26 cellular contexts compared by ENCODE assay signal in genomic region chr15:66613743-66614142, GRCh38. TPM values are rescaled to one million over a fixed set of nuclear protein-coding genes. Genes with fewer than 3 reads are reported as not detected.
DNase-seq lines count a peak whose midpoint lies in the region; ATAC-seq, FAIRE-seq and TF ChIP-seq lines count a peak whose summit lies in the region.
"Had no signal": no experiment of that assay in that cellular context is flagged by ENCODE, and none has a peak within 500 bp of the region (broad histone marks: within the 10 kb centered on the region; RNA-seq: fewer than 3 reads in every experiment).

No MANE protein-coding gene starts in this region.

- peak; percentile 20 for FAIRE-seq in urothelium cell line (lab: Jason Lieb, UNC)
- FAIRE-seq: islet of Langerhans had no signal

- peaks cover 27% of the 10 kb centered on the region for H3K4me1 Mint-ChIP-seq in activated naive CD4-positive, alpha-beta T cell treated with anti-CD3 and anti-CD28 coated beads, Interleukin-2, amount 10 ng/mL, durations not matched to agents 7 days and 5 days
- H3K4me1 Mint-ChIP-seq in activated T-helper 1 cell treated with anti-CD3 and anti-CD28 coated beads, Interleukin-12 subunit alpha, Interleukin-12 subunit beta, Interleukin-2, Interleukin-4 antibody, amounts not matched to agents 30 ng/mL and 10 ng/mL and 1 ng/mL, durations not matched to agents 14 hours and 24 hours and 36 hours (ENCODE audit: low read depth), result no peaks in the 10 kb centered on the region
- H3K4me1 Mint-ChIP-seq in memory B cell, result peaks cover 18% of the 10 kb centered on the region

- no peak overlapping the region for H3K4me3 ChIP-seq in gastrocnemius medialis
- H3K4me3 ChIP-seq: cardiac muscle cell, GM23248, SJSA1, vagina had no signal

- TF ChIP-seq POLR2A in gastrocnemius medialis (IDR thresholded peaks at IDR 0.05), result no peak

- peaks cover 2% of the 10 kb centered on the region for H3K9me3 Mint-ChIP-seq in activated naive CD4-positive, alpha-beta T cell treated with anti-CD3 and anti-CD28 coated beads, Interleukin-2, amount 10 ng/mL, durations not matched to agents 7 days and 5 days
- no peaks in the 10 kb centered on the region for H3K9me3 Mint-ChIP-seq in activated T-helper 1 cell treated with anti-CD3 and anti-CD28 coated beads, Interleukin-12 subunit alpha, Interleukin-12 subunit beta, Interleukin-2, Interleukin-4 antibody, amounts not matched to agents 30 ng/mL and 10 ng/mL and 1 ng/mL, durations not matched to agents 14 hours and 24 hours and 36 hours
- H3K9me3 Mint-ChIP-seq in memory B cell, result no peaks in the 10 kb centered on the region
- H3K9me3 Mint-ChIP-seq: activated B cell treated with CpG ODN at 0.5 μM for 24 hours had no signal

- H3K4me1 ChIP-seq in gastrocnemius medialis, result peaks cover 0 to under 1% of the 10 kb centered on the region in 2 donors
- H3K4me1 ChIP-seq: foreskin keratinocyte had no signal

- no peak overlapping the region for H3K27ac ChIP-seq in gastrocnemius medialis
- H3K27ac ChIP-seq: C4-2B, cardiac muscle cell, foreskin keratinocyte, GM23248, SJSA1, vagina had no signal

- no peak for DNase-seq in activated naive CD4-positive, alpha-beta T cell treated with anti-CD3 and anti-CD28 coated beads, Interleukin-2, amount 10 ng/mL, durations not matched to agents 7 days and 5 days
- DNase-seq in activated naive CD4-positive, alpha-beta T cell treated with Interleukin-2 at 50 U/mL for 16 hours, result no peak
- DNase-seq in activated T-helper 1 cell treated with anti-CD3 and anti-CD28 coated beads, Interleukin-12 subunit alpha, Interleukin-12 subunit beta, Interleukin-2, Interleukin-4 antibody, amounts not matched to agents 30 ng/mL and 10 ng/mL and 1 ng/mL, durations not matched to agents 14 hours and 24 hours and 36 hours (ENCODE audit: low spot score), result no peak
- no peak for DNase-seq in memory B cell (ENCODE audit: low spot score in 2 of 2)
- DNase-seq in urothelium cell line (ENCODE audit: low spot score), result no peak
- no peak for DNase-seq in gastrocnemius medialis
- no peak for DNase-seq in activated T-cell treated with anti-CD3 and anti-CD28 coated beads, Interleukin-2, amount 50 U/mL, for 48 hours
- DNase-seq: activated B cell treated with CpG ODN at 0.5 μM for 24 hours, erythroblast, foreskin keratinocyte, GM23248, hypothalamus, NCI-H1930, NCI-H226, NCI-H774, right cardiac atrium, substantia nigra had no signal

- ATAC-seq in memory B cell (ENCODE audit: low read depth), result peak; percentile 41
- no peak for ATAC-seq in gastrocnemius medialis
- ATAC-seq in HG03439 (IDR thresholded peaks at IDR 0.05; ENCODE audit: unreplicated experiment), result no peak
- ATAC-seq: foreskin keratinocyte, right cardiac atrium had no signal

- peak overlapping the region; percentile 76 for H3K27ac Mint-ChIP-seq in activated naive CD4-positive, alpha-beta T cell treated with anti-CD3 and anti-CD28 coated beads, Interleukin-2, amount 10 ng/mL, durations not matched to agents 7 days and 5 days
- peak overlapping the region; percentile 52 for H3K27ac Mint-ChIP-seq in activated T-helper 1 cell treated with anti-CD3 and anti-CD28 coated beads, Interleukin-12 subunit alpha, Interleukin-12 subunit beta, Interleukin-2, Interleukin-4 antibody, amounts not matched to agents 30 ng/mL and 10 ng/mL and 1 ng/mL, durations not matched to agents 14 hours and 24 hours and 36 hours
- H3K27ac Mint-ChIP-seq in memory B cell, result no peak overlapping the region
- H3K27ac Mint-ChIP-seq: activated B cell treated with CpG ODN at 0.5 μM for 24 hours; T-helper 1 cell treated with Interleukin-12 subunit alpha and Interleukin-12 subunit beta and Interleukin-4 antibody, amounts not matched to agents 30 μg/mL and 1 μg/mL, for 36 hours had no signal

- H3K27me3 Mint-ChIP-seq in activated naive CD4-positive, alpha-beta T cell treated with anti-CD3 and anti-CD28 coated beads, Interleukin-2, amount 10 ng/mL, durations not matched to agents 7 days and 5 days, result peaks cover 38% of the 10 kb centered on the region
- H3K27me3 Mint-ChIP-seq in activated T-helper 1 cell treated with anti-CD3 and anti-CD28 coated beads, Interleukin-12 subunit alpha, Interleukin-12 subunit beta, Interleukin-2, Interleukin-4 antibody, amounts not matched to agents 30 ng/mL and 10 ng/mL and 1 ng/mL, durations not matched to agents 14 hours and 24 hours and 36 hours (ENCODE audit: insufficient read depth), result peaks cover 2% of the 10 kb centered on the region
- peaks cover 5% of the 10 kb centered on the region for H3K27me3 Mint-ChIP-seq in memory B cell
- H3K27me3 Mint-ChIP-seq: activated B cell treated with CpG ODN at 0.5 μM for 24 hours had no signal

- in situ Hi-C loops in gastrocnemius medialis (cut with MboI; ENCODE audit: low sequenced_read_pairs in 4 of 4), result loop anchor here in 2 of 4 donors (10.0 to 25.0 kb wide), 2 partner anchors 161 to 174 kb away; no protein-coding TSS in a partner anchor

- intact Hi-C loops in activated T-helper 1 cell treated with anti-CD3 and anti-CD28 coated beads, Interleukin-12 subunit alpha, Interleukin-12 subunit beta, Interleukin-2, Interleukin-4 antibody, amounts not matched to agents 30 ng/mL and 10 ng/mL and 1 ng/mL, durations not matched to agents 14 hours and 24 hours and 36 hours (cut with micrococcal nuclease), result no loop called here
- intact Hi-C loops in gastrocnemius medialis (cut with DNase I; ENCODE audit: low total_unique reads), result no loop called here

- CTCF ChIA-PET in activated naive CD4-positive, alpha-beta T cell treated with anti-CD3 and anti-CD28 coated beads, Interleukin-2, amount 10 ng/mL, durations not matched to agents 7 days and 5 days (lab: Charles Lee), result interaction anchor here (0.7 to 3.4 kb wide), 3 partner anchors 9 to 290 kb away, joined by 3 to 16 read pairs (median 5); no protein-coding TSS in a partner anchor

- no peaks in the 10 kb centered on the region for H3K36me3 ChIP-seq in gastrocnemius medialis
- H3K36me3 ChIP-seq: cardiac muscle cell, SJSA1, vagina had no signal

- no peaks in the 10 kb centered on the region for H3K9me3 ChIP-seq in gastrocnemius medialis
- H3K9me3 ChIP-seq: SJSA1, vagina had no signal

- H3K27me3 ChIP-seq in gastrocnemius medialis, result no peaks in the 10 kb centered on the region
- H3K27me3 ChIP-seq: cardiac muscle cell, SJSA1, vagina had no signal

- H3K4me3 Mint-ChIP-seq in activated naive CD4-positive, alpha-beta T cell treated with anti-CD3 and anti-CD28 coated beads, Interleukin-2, amount 10 ng/mL, durations not matched to agents 7 days and 5 days, result no peak overlapping the region
- no peak overlapping the region for H3K4me3 Mint-ChIP-seq in activated T-helper 1 cell treated with anti-CD3 and anti-CD28 coated beads, Interleukin-12 subunit alpha, Interleukin-12 subunit beta, Interleukin-2, Interleukin-4 antibody, amounts not matched to agents 30 ng/mL and 10 ng/mL and 1 ng/mL, durations not matched to agents 14 hours and 24 hours and 36 hours
- H3K4me3 Mint-ChIP-seq in memory B cell, result no peak overlapping the region
- H3K4me3 Mint-ChIP-seq: activated B cell treated with CpG ODN at 0.5 μM for 24 hours; T-helper 1 cell treated with Interleukin-12 subunit alpha and Interleukin-12 subunit beta and Interleukin-4 antibody, amounts not matched to agents 30 μg/mL and 1 μg/mL, for 36 hours had no signal

- peaks cover 9% of the 10 kb centered on the region for H3K36me3 Mint-ChIP-seq in activated naive CD4-positive, alpha-beta T cell treated with anti-CD3 and anti-CD28 coated beads, Interleukin-2, amount 10 ng/mL, durations not matched to agents 7 days and 5 days
- H3K36me3 Mint-ChIP-seq in activated T-helper 1 cell treated with anti-CD3 and anti-CD28 coated beads, Interleukin-12 subunit alpha, Interleukin-12 subunit beta, Interleukin-2, Interleukin-4 antibody, amounts not matched to agents 30 ng/mL and 10 ng/mL and 1 ng/mL, durations not matched to agents 14 hours and 24 hours and 36 hours (ENCODE audit: low read depth), result no peaks in the 10 kb centered on the region
- H3K36me3 Mint-ChIP-seq in memory B cell, result no peaks in the 10 kb centered on the region

- no peak for TF ChIP-seq CTCF in gastrocnemius medialis (IDR thresholded peaks at IDR 0.05 in 4 of 5, conservative IDR thresholded peaks at IDR 0.05 in 1 of 5)

RNA-seq across cellular contexts. Expression of gene LCTL, which starts 47.9 kb away (rescaled TPM):
- total RNA-seq in activated T-helper 1 cell treated with anti-CD3 and anti-CD28 coated beads, Interleukin-12 subunit alpha, Interleukin-12 subunit beta, Interleukin-2, Interleukin-4 antibody, amounts not matched to agents 30 ng/mL and 10 ng/mL and 1 ng/mL, durations not matched to agents 14 hours and 24 hours and 36 hours, result not detected in 2 replicates
- not detected for total RNA-seq in gastrocnemius medialis
- total RNA-seq: A673, activated B cell treated with CpG ODN at 0.5 μM for 24 hours, GM23248, lower leg skin, right cardiac atrium, vagina had no signal
